Comparison of ENCODE assay signal across 1 cellular context in genomic region chr1:19618428-19618827, GRCh38.
TF ChIP-seq lines count a peak whose summit lies in the region.

No MANE protein-coding gene starts in this region.

TF ChIP-seq in IMR-90, 13 proteins besides CTCF, POLR2A, EP300 and RAD21:
- TF ChIP-seq RFX5 (IDR thresholded peaks at IDR 0.05; ENCODE audit: low read depth, low read length) (no peak), CHD1 (IDR thresholded peaks at IDR 0.05; ENCODE audit: low read depth, low read length) (no peak), MAZ (IDR thresholded peaks at IDR 0.05; ENCODE audit: borderline replicate concordance, low read depth, low read length) (no peak), MXI1 (IDR thresholded peaks at IDR 0.05; ENCODE audit: borderline replicate concordance, low read depth, low read length) (no peak), FOS (IDR thresholded peaks at IDR 0.05; ENCODE audit: low read depth, low read length) (no peak), MAFK (IDR thresholded peaks at IDR 0.05; ENCODE audit: low read depth, low read length) (no peak), SMC3 (IDR thresholded peaks at IDR 0.05; ENCODE audit: low read depth, low read length) (no peak), BHLHE40 (IDR thresholded peaks at IDR 0.05; ENCODE audit: low read depth, low read length) (no peak), NFE2L2 (IDR thresholded peaks at IDR 0.05; ENCODE audit: low read depth, low read length) (no peak), RCOR1 (IDR thresholded peaks at IDR 0.05; ENCODE audit: insufficient replicate concordance, low read length) (no peak)
- TF ChIP-seq, protein P1, sequence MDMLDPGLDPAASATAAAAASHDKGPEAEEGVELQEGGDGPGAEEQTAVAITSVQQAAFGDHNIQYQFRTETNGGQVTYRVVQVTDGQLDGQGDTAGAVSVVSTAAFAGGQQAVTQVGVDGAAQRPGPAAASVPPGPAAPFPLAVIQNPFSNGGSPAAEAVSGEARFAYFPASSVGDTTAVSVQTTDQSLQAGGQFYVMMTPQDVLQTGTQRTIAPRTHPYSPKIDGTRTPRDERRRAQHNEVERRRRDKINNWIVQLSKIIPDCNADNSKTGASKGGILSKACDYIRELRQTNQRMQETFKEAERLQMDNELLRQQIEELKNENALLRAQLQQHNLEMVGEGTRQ (IDR thresholded peaks at IDR 0.05; ENCODE audit: low read depth, low read length): no peak
